Comparison of ENCODE assay signal across 14 cellular contexts in genomic region chr22:46362934-46363515, GRCh38.
"Had no signal": no experiment of that assay in that cellular context is flagged by ENCODE, and none has a peak within 500 bp of the region (broad histone marks: within the 10 kb centered on the region; RNA-seq: fewer than 3 reads in every experiment).

No MANE protein-coding gene starts in this region.

- H3K9me3 ChIP-seq: left lung, pancreas had no signal

- H3K4me3 Mint-ChIP-seq: activated B cell treated with CpG ODN at 0.5 μM for 24 hours; activated CD4-positive, alpha-beta memory T cell treated with anti-CD3 and anti-CD28 coated beads, Interleukin-2, amount 10 ng/mL, durations not matched to agents 7 days and 5 days; activated naive CD4-positive, alpha-beta T cell treated with anti-CD3 and anti-CD28 coated beads for 36 hours; naive thymus-derived CD8-positive, alpha-beta T cell; stimulated activated naive B cell treated with anti-CD40 and anti-IgM and Interleukin-4, amounts not matched to agents 10 μg/mL and 1 μg/mL and 100 μg/mL, for 72 hours; T-helper 2 cell treated with Interferon-gamma antibody and Interleukin-4, amounts not matched to agents 5 μg/mL and 100 μg/mL, for 36 hours had no signal

- H3K36me3 ChIP-seq: pancreas had no signal

- H3K27me3 Mint-ChIP-seq: activated B cell treated with CpG ODN at 0.5 μM for 24 hours had no signal

- H3K27ac Mint-ChIP-seq: activated B cell treated with CpG ODN at 0.5 μM for 24 hours; activated CD4-positive, alpha-beta memory T cell treated with anti-CD3 and anti-CD28 coated beads, Interleukin-2, amount 10 ng/mL, durations not matched to agents 7 days and 5 days; activated naive CD4-positive, alpha-beta T cell treated with anti-CD3 and anti-CD28 coated beads for 36 hours; T-helper 2 cell treated with Interferon-gamma antibody and Interleukin-4, amounts not matched to agents 5 μg/mL and 100 μg/mL, for 36 hours had no signal

- H3K4me3 ChIP-seq: left lung, pancreas, smooth muscle cell had no signal

- H3K27ac ChIP-seq: left lung, pancreas had no signal

- H3K27me3 ChIP-seq: pancreas had no signal

- H3K9me3 Mint-ChIP-seq: activated B cell treated with CpG ODN at 0.5 μM for 24 hours; activated CD4-positive, alpha-beta memory T cell treated with anti-CD3 and anti-CD28 coated beads, Interleukin-2, amount 10 ng/mL, durations not matched to agents 7 days and 5 days; stimulated activated naive B cell treated with anti-CD40 and anti-IgM and Interleukin-4, amounts not matched to agents 10 μg/mL and 1 μg/mL and 100 μg/mL, for 72 hours; T-helper 2 cell treated with Interferon-gamma antibody and Interleukin-4, amounts not matched to agents 5 μg/mL and 100 μg/mL, for 36 hours had no signal

- H3K4me2 ChIP-seq: smooth muscle cell had no signal

- DNase-seq: activated B cell treated with CpG ODN at 0.5 μM for 24 hours; activated CD4-positive, alpha-beta memory T cell treated with anti-CD3 and anti-CD28 coated beads, Interleukin-2, amount 10 ng/mL, durations not matched to agents 7 days and 5 days; activated CD4-positive, alpha-beta T cell treated with anti-CD3 and anti-CD28 coated beads for 4 hours; activated naive CD4-positive, alpha-beta T cell treated with anti-CD3 and anti-CD28 coated beads for 36 hours; activated T-cell treated with anti-CD3 and anti-CD28 coated beads, Interleukin-2, amount 50 U/mL, for 1 hour; cortex of kidney; mesenchymal stem cell; naive thymus-derived CD8-positive, alpha-beta T cell; stimulated activated CD4-positive, alpha-beta T cell treated with anti-CD3 and anti-CD28 coated beads, Interleukin-4, amount 100 ng/mL, for 4 hours had no signal

- H3K4me1 Mint-ChIP-seq: activated CD4-positive, alpha-beta memory T cell treated with anti-CD3 and anti-CD28 coated beads, Interleukin-2, amount 10 ng/mL, durations not matched to agents 7 days and 5 days had no signal
